21 cellular contexts compared by ENCODE assay signal in genomic region chr1:229784834-229785233, GRCh38.
DNase-seq lines count a peak whose midpoint lies in the region; ATAC-seq, FAIRE-seq and TF ChIP-seq lines count a peak whose summit lies in the region.
"Had no signal": no experiment of that assay in that cellular context is flagged by ENCODE, and none has a peak within 500 bp of the region (broad histone marks: within the 10 kb centered on the region; RNA-seq: fewer than 3 reads in every experiment).

No MANE protein-coding gene starts in this region.

- POLR2A ChIA-PET in HepG2 (lab: Yijun Ruan, JAX) = no interaction called here

- CTCF ChIA-PET in HepG2 (lab: Yijun Ruan, JAX; ENCODE audit: low intra/inter-chr PET ratio, low total read pairs) = no interaction called here

- H3K36me3 ChIP-seq in liver (ENCODE audit: control insufficient read depth in 4 of 4, insufficient read depth in 3 of 4, low read depth in 1 of 4, low read length in 3 of 4) = no peaks in the 10 kb centered on the region
- H3K36me3 ChIP-seq in HepG2 (replicated peaks in 1 of 2; ENCODE audit: control insufficient read depth in 1 of 2, insufficient read depth in 2 of 2, low read length in 2 of 2) = no peaks in the 10 kb centered on the region
- no peaks in the 10 kb centered on the region for H3K36me3 ChIP-seq in pancreas
- no peaks in the 10 kb centered on the region for H3K36me3 ChIP-seq in GM23338 (ENCODE audit: insufficient read depth)
- H3K36me3 ChIP-seq in brain microvascular endothelial cell (replicated peaks) = no peaks in the 10 kb centered on the region
- H3K36me3 ChIP-seq: HAP-1 had no signal

- in situ Hi-C loops in HepG2 (cut with HindIII; ENCODE audit: extremely low pct_ligation_motif_present, low pct_unique_long_range_greater_than_20kb) = no loop called here
- in situ Hi-C loops in brain microvascular endothelial cell (cut with HindIII; ENCODE audit: low pct_ligation_motif_present, low sequenced_read_pairs) = no loop called here

- BruUV-seq in HepG2 (replicated peaks; lab: Mats Ljungman, UMichigan) = no TSS peak

- no peak for ATAC-seq in HepG2
- ATAC-seq in left lobe of liver = peak; percentile 84
- peak; percentile 35 to 68 (median 61) for ATAC-seq in pancreas
- no peak for ATAC-seq in GM23338
- ATAC-seq: K562 had no signal

- TF ChIP-seq CTCF in liver (IDR thresholded peaks at IDR 0.05; ENCODE audit: low read depth, low read length, missing input control) (no peak), HepG2 (CRISPR knock-in tag; IDR thresholded peaks at IDR 0.05) (no peak), pancreas (IDR thresholded peaks at IDR 0.05) (no peak), GM23338 (conservative IDR thresholded peaks at IDR 0.05; ENCODE audit: low read depth in 2 of 2) (no peak), brain microvascular endothelial cell (IDR thresholded peaks at IDR 0.05; ENCODE audit: low read depth, low read length, missing control alignments) (no peak)

- H3K27me3 Mint-ChIP-seq in GM23338 (ENCODE audit: insufficient read depth, low read depth, poor library complexity) = no peaks in the 10 kb centered on the region
- H3K27me3 Mint-ChIP-seq in activated T-helper 2 cell treated with anti-CD3 and anti-CD28 coated beads, Interferon-gamma antibody, Interleukin-2, Interleukin-4, amounts not matched to agents 10 μg/mL and 5 μg/mL and 100 μg/mL, durations not matched to agents 14 hours and 24 hours and 36 hours (ENCODE audit: low read depth) = peaks cover 2% of the 10 kb centered on the region

- TF ChIP-seq RAD21 in liver (IDR thresholded peaks at IDR 0.05) = peak; percentile 31 to 52
- TF ChIP-seq RAD21 in HepG2 (CRISPR knock-in tag; IDR thresholded peaks at IDR 0.05) = no peak

- intact Hi-C loops in HepG2 (cut with micrococcal nuclease; ENCODE audit: unreplicated experiment) (no loop called here), pancreas (cut with DNase I) (loop anchor here in 1 of 3 donors (10.0 kb wide), 1 partner anchor 430 kb away; no protein-coding TSS in a partner anchor)
- intact Hi-C loops in activated T-helper 2 cell treated with anti-CD3 and anti-CD28 coated beads, Interferon-gamma antibody, Interleukin-2, Interleukin-4, amounts not matched to agents 10 μg/mL and 5 μg/mL and 100 μg/mL, durations not matched to agents 14 hours and 24 hours and 36 hours (cut with micrococcal nuclease) = no loop called here

- no peak overlapping the region for H3K4me3 Mint-ChIP-seq in GM23338
- H3K4me3 Mint-ChIP-seq in activated T-helper 2 cell treated with anti-CD3 and anti-CD28 coated beads, Interferon-gamma antibody, Interleukin-2, Interleukin-4, amounts not matched to agents 10 μg/mL and 5 μg/mL and 100 μg/mL, durations not matched to agents 14 hours and 24 hours and 36 hours (ENCODE audit: low read depth) = no peak overlapping the region
- H3K4me3 Mint-ChIP-seq: B cell; CD4-positive, alpha-beta T cell had no signal

- H4K20me1 ChIP-seq in HepG2 (ENCODE audit: insufficient read depth, low read length) = no peaks in the 10 kb centered on the region
- no peaks in the 10 kb centered on the region for H4K20me1 ChIP-seq in GM23338 (replicated peaks; ENCODE audit: insufficient read depth)

- H3F3A ChIP-seq in GM23338 (replicated peaks; ENCODE audit: low read depth) = no peaks in the 10 kb centered on the region

- WGBS in liver = 96% methylated on average over 1 of the region's 1 CpG
- 27% methylated on average over 1 of the region's 1 CpG for WGBS in HepG2 (ENCODE audit: low lambda C conversion rate)
- 65 to 70% methylated on average over 1 of the region's 1 CpG for WGBS in pancreas, 2 donors

- H3K27ac Mint-ChIP-seq in GM23338 = no peak overlapping the region
- no peak overlapping the region for H3K27ac Mint-ChIP-seq in activated T-helper 2 cell treated with anti-CD3 and anti-CD28 coated beads, Interferon-gamma antibody, Interleukin-2, Interleukin-4, amounts not matched to agents 10 μg/mL and 5 μg/mL and 100 μg/mL, durations not matched to agents 14 hours and 24 hours and 36 hours
- H3K27ac Mint-ChIP-seq: B cell; CD4-positive, alpha-beta T cell had no signal

- H3K27me3 ChIP-seq in liver (ENCODE audit: control insufficient read depth in 4 of 4, insufficient read depth in 4 of 4, low read length in 3 of 4) (no peaks in the 10 kb centered on the region), HepG2 (ENCODE audit: control insufficient read depth in 1 of 2, insufficient read depth in 2 of 2, low read length in 2 of 2) (peaks cover 0 to 5% of the 10 kb centered on the region in 2 experiments; a peak in 2 of 5 replicates), pancreas (no peaks in the 10 kb centered on the region), GM23338 (ENCODE audit: insufficient read depth) (no peaks in the 10 kb centered on the region), brain microvascular endothelial cell (replicated peaks) (no peaks in the 10 kb centered on the region)

- H3K4me1 ChIP-seq in liver (ENCODE audit: control insufficient read depth in 4 of 4, insufficient read depth in 4 of 4, low read length in 3 of 4) = peaks cover 0 to 2% (median 0%) of the 10 kb centered on the region in 4 donors
- no peaks in the 10 kb centered on the region for H3K4me1 ChIP-seq in HepG2 (ENCODE audit: insufficient read depth, low read length)
- H3K4me1 ChIP-seq in pancreas = peaks cover 0 to 5% (median 0%) of the 10 kb centered on the region in 3 donors
- H3K4me1 ChIP-seq in GM23338 (ENCODE audit: insufficient read depth) = no peaks in the 10 kb centered on the region
- H3K4me1 ChIP-seq: HAP-1 had no signal

- TF ChIP-seq POLR2A in HepG2 (IDR thresholded peaks at IDR 0.05; ENCODE audit: insufficient read depth in 1 of 2, low read depth in 2 of 2, low read length in 2 of 2) = no peak

- no peak overlapping the region for H3K4me2 ChIP-seq in HepG2 (ENCODE audit: low read depth, low read length)
- no peak overlapping the region for H3K4me2 ChIP-seq in GM23338

- no peak overlapping the region for H3K9ac ChIP-seq in liver (ENCODE audit: low read depth in 1 of 2, low read length in 2 of 2)
- H3K9ac ChIP-seq in HepG2 (ENCODE audit: insufficient read depth, low read depth, low read length) = no peak overlapping the region

- peaks cover 28% of the 10 kb centered on the region for H3K36me3 Mint-ChIP-seq in GM23338 (ENCODE audit: low read depth)
- H3K36me3 Mint-ChIP-seq in activated T-helper 2 cell treated with anti-CD3 and anti-CD28 coated beads, Interferon-gamma antibody, Interleukin-2, Interleukin-4, amounts not matched to agents 10 μg/mL and 5 μg/mL and 100 μg/mL, durations not matched to agents 14 hours and 24 hours and 36 hours (ENCODE audit: low read depth) = no peaks in the 10 kb centered on the region

- no peak for TF ChIP-seq EP300 in HepG2 (IDR thresholded peaks at IDR 0.05; ENCODE audit: low read depth in 2 of 2, low read length in 2 of 2)
- TF ChIP-seq EP300 in HepG2 (CRISPR knock-in tag; IDR thresholded peaks at IDR 0.05; ENCODE audit: borderline replicate concordance) = no peak

- H3K9me2 ChIP-seq in GM23338 (ENCODE audit: insufficient read depth) = no peaks in the 10 kb centered on the region

- H3K79me2 ChIP-seq in HepG2 (ENCODE audit: insufficient read depth, low read length) = no peaks in the 10 kb centered on the region
- no peaks in the 10 kb centered on the region for H3K79me2 ChIP-seq in GM23338 (replicated peaks; ENCODE audit: insufficient read depth)

- no peak overlapping the region for H3K4me3 ChIP-seq in liver (ENCODE audit: low read depth in 1 of 3, low read length in 3 of 3)
- H3K4me3 ChIP-seq in HepG2 (replicated peaks in 1 of 3; ENCODE audit: insufficient read depth in 1 of 3, low read depth in 2 of 3, low read length in 3 of 3) = no peak overlapping the region
- no peak overlapping the region for H3K4me3 ChIP-seq in pancreas
- no peak overlapping the region for H3K4me3 ChIP-seq in GM23338
- no peak overlapping the region for H3K4me3 ChIP-seq in brain microvascular endothelial cell (ENCODE audit: low read depth, low read length)
- H3K4me3 ChIP-seq: HAP-1, K562 had no signal

- no peak for DNase-seq in HepG2 (ENCODE audit: low spot score)
- DNase-seq in left lobe of liver (ENCODE audit: low spot score) = no peak
- no peak for DNase-seq in pancreas
- no peak for DNase-seq in GM23338 (ENCODE audit: low spot score)
- no peak for DNase-seq in brain microvascular endothelial cell
- DNase-seq in activated T-helper 2 cell treated with anti-CD3 and anti-CD28 coated beads, Interferon-gamma antibody, Interleukin-2, Interleukin-4, amounts not matched to agents 10 μg/mL and 5 μg/mL and 100 μg/mL, durations not matched to agents 14 hours and 24 hours and 36 hours (ENCODE audit: low spot score) = no peak
- DNase-seq: ACHN; C1 segment of cervical spinal cord; Calu3; CD4-positive, alpha-beta T cell; DMS 273 treated with DMSO at 0.1 percent for 48 hours; DMS79 treated with DMSO at 0.1 percent for 48 hours; EL; GOT3 had no signal

- H3K9me3 Mint-ChIP-seq in GM23338 = peaks cover 55% of the 10 kb centered on the region
- H3K9me3 Mint-ChIP-seq in activated T-helper 2 cell treated with anti-CD3 and anti-CD28 coated beads, Interferon-gamma antibody, Interleukin-2, Interleukin-4, amounts not matched to agents 10 μg/mL and 5 μg/mL and 100 μg/mL, durations not matched to agents 14 hours and 24 hours and 36 hours = peaks cover 5% of the 10 kb centered on the region

- no peak overlapping the region for H2AFZ ChIP-seq in HepG2 (ENCODE audit: low read length)
- no peak overlapping the region for H2AFZ ChIP-seq in GM23338

- H3K9me3 ChIP-seq in liver (ENCODE audit: control insufficient read depth in 4 of 4, low read length in 3 of 4) (no peaks in the 10 kb centered on the region), HepG2 (ENCODE audit: low read length) (peaks cover 8% of the 10 kb centered on the region), pancreas (no peaks in the 10 kb centered on the region)
- H3K9me3 ChIP-seq: HAP-1 had no signal

- no peaks in the 10 kb centered on the region for H3K4me1 Mint-ChIP-seq in GM23338
- no peaks in the 10 kb centered on the region for H3K4me1 Mint-ChIP-seq in activated T-helper 2 cell treated with anti-CD3 and anti-CD28 coated beads, Interferon-gamma antibody, Interleukin-2, Interleukin-4, amounts not matched to agents 10 μg/mL and 5 μg/mL and 100 μg/mL, durations not matched to agents 14 hours and 24 hours and 36 hours (ENCODE audit: low read depth)
- H3K4me1 Mint-ChIP-seq: B cell had no signal

- H3K27ac ChIP-seq in liver (ENCODE audit: low read depth in 1 of 2, low read length in 2 of 2) (no peak overlapping the region), HepG2 (ENCODE audit: extremely low read length, insufficient read depth, low read length) (no peak overlapping the region), pancreas (no peak overlapping the region), GM23338 (ENCODE audit: low read depth) (no peak overlapping the region), brain microvascular endothelial cell (no peak overlapping the region)

- FAIRE-seq in HepG2 (lab: Jason Lieb, UNC) (no peak), pancreas (lab: Jason Lieb, UNC) (no peak)
- FAIRE-seq: G401.6, GM12891, HTR-8/SVneo, K562 had no signal

TF ChIP-seq in liver, 16 proteins besides CTCF, POLR2A, EP300 and RAD21 (continues in another document):
- TF ChIP-seq RXRA (IDR thresholded peaks at IDR 0.05) (peak in 1 of 2 donors; percentile 9), HNF4A (conservative IDR thresholded peaks at IDR 0.05) (peak; percentile 66 to 77)

TF ChIP-seq in HepG2, 621 proteins besides CTCF, POLR2A, EP300 and RAD21 (continues in another document):
- TF ChIP-seq RARA (CRISPR knock-in tag; IDR thresholded peaks at IDR 0.05) = no peak

TF ChIP-seq in GM23338, 12 proteins besides CTCF, POLR2A, EP300 and RAD21 (continues in another document):
- no peak for TF ChIP-seq JUNB (IDR thresholded peaks at IDR 0.05; ENCODE audit: unreplicated experiment)

Comparison
In these comparisons a context has a peak if more than half of its experiments do, and no peak if none do; other contexts are left out.
1. ATAC-seq: peak in left lobe of liver (single experiment) and pancreas (4 of 4); none in HepG2 (single experiment) and GM23338 (single experiment).